18 cellular contexts compared by ENCODE assay signal in the genomic region with DNA sequence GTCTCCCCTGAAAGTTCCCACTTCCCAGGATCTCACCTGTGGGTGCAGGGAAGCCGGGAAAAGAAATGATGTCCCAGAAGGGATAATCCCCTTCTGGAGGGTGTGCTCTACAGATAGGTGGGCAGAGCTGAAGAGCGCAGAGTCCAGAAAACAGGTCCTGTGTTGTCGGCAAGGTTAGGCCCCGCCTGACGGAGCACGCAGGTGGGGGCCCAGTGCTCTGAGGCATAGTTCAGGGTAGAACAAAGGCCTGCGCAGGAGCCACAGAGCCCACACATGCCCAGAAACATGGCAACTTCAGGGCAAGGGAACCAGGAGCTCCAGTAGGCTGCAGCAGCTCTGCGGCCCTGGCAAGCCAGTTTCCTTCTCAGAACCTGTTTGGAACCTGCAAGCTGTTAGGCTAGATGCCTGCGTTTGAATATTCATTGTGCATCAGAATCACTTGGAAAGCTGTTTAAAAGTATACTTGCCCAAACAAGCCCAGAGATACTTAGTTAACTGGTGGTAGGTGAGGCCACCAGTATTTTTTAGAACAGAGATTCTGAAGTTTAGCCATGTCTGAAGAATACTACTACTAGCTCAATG.
"Had no signal": no experiment of that assay in that cellular context is flagged by ENCODE, and none has a peak within 500 bp of the region (broad histone marks: within the 10 kb centered on the region; RNA-seq: fewer than 3 reads in every experiment).

No MANE protein-coding gene starts in this region.

- H3K9me3 ChIP-seq: esophagus muscularis mucosa, gastrocnemius medialis, spleen, thoracic aorta, vagina had no signal

- H3K27me3 ChIP-seq: cardiac muscle cell, vagina had no signal

- DNase-seq: activated CD4-positive, alpha-beta memory T cell treated with anti-CD3 and anti-CD28 coated beads, Interleukin-2, amount 10 ng/mL, durations not matched to agents 7 days and 5 days; activated CD4-positive, alpha-beta T cell treated with anti-CD3 and anti-CD28 coated beads, Interleukin-2, amount 10 ng/mL, durations not matched to agents 24 days and 14 days; activated effector memory CD4-positive, alpha-beta T cell treated with anti-CD3 and anti-CD28 coated beads, Interleukin-2, amount 50 U/mL, for 16 hours; activated naive CD4-positive, alpha-beta T cell treated with anti-CD3 and anti-CD28 coated beads, Interleukin-2, amount 10 ng/mL, durations not matched to agents 7 days and 5 days; activated naive CD8-positive, alpha-beta T cell treated with anti-CD3 and anti-CD28 coated beads, Interleukin-2, amount 50 U/mL, for 24 hours; activated T-cell treated with anti-CD3 and anti-CD28 coated beads, Interleukin-2, amount 50 U/mL, for 72 hours; effector CD8-positive, alpha-beta T cell; gastrocnemius medialis; hippocampal formation; left ventricle myocardium superior; retina; spleen; stimulated activated CD4-positive, alpha-beta T cell treated with anti-CD3 and anti-CD28 coated beads, Interleukin-4, amount 100 ng/mL, for 1 hour; stimulated activated naive CD4-positive, alpha-beta T cell treated with Interleukin-2 at 50 U/mL for 16 hours had no signal

- H3K4me1 ChIP-seq: gastrocnemius medialis, spleen, vagina had no signal

- H3K36me3 ChIP-seq: cardiac muscle cell, esophagus muscularis mucosa, gastrocnemius medialis, spleen, thoracic aorta, vagina had no signal

- H3K27ac ChIP-seq: cardiac muscle cell, esophagus muscularis mucosa, gastrocnemius medialis, spleen, thoracic aorta, vagina had no signal

- H3K4me3 ChIP-seq: cardiac muscle cell, esophagus muscularis mucosa, gastrocnemius medialis, spleen, thoracic aorta, vagina had no signal
